Comparison of ENCODE assay signal across 19 cellular contexts in genomic region chr7:21371371-21371770, GRCh38. TPM values are rescaled to one million over a fixed set of nuclear protein-coding genes. Genes with fewer than 3 reads are reported as not detected.
DNase-seq lines count a peak whose midpoint lies in the region; ATAC-seq and TF ChIP-seq lines count a peak whose summit lies in the region.
"Had no signal": no experiment of that assay in that cellular context is flagged by ENCODE, and none has a peak within 500 bp of the region (broad histone marks: within the 10 kb centered on the region; RNA-seq: fewer than 3 reads in every experiment).

No MANE protein-coding gene starts in this region.

- DNase-seq in GM23338 (ENCODE audit: low spot score) (peak; percentile 46), heart left ventricle (no peak), NCI-H446 (lab: John Stamatoyannopoulos, UW) (no peak), left lobe of liver (ENCODE audit: low spot score) (no peak)
- DNase-seq in stimulated activated CD4-positive, alpha-beta T cell treated with anti-CD3 and anti-CD28 coated beads, Interleukin-1b, Interleukin-23, amount 100 ng/mL, for 48 hours, result no peak
- DNase-seq: activated CD4-positive, alpha-beta T cell treated with anti-CD3 and anti-CD28 coated beads for 1 hour; activated naive CD4-positive, alpha-beta T cell treated with anti-CD3 and anti-CD28 coated beads, Interleukin-2, amount 50 U/mL, for 16 hours; activated T-cell treated with anti-CD3 and anti-CD28 coated beads for 4 hours; C1 segment of cervical spinal cord; effector CD4-positive, alpha-beta T cell; NCI-H1105; Right ventricle myocardium superior; small intestine; transverse colon had no signal

- H3K79me2 ChIP-seq in GM23338 (replicated peaks; ENCODE audit: insufficient read depth) (no peaks in the 10 kb centered on the region), neural cell (replicated peaks; ENCODE audit: insufficient read depth, low read length) (no peaks in the 10 kb centered on the region)

- H3K9me2 ChIP-seq in GM23338 (ENCODE audit: insufficient read depth) (0 out of 2 replicates have a peak, but pooled peaks cover 3% of the 10 kb centered on the region), neural cell (ENCODE audit: insufficient read depth, low read length) (no peaks in the 10 kb centered on the region)

- H3K36me3 Mint-ChIP-seq in GM23338 (ENCODE audit: low read depth), result peaks cover 8% of the 10 kb centered on the region; the same call in 2 of the 3 replicates
- H3K36me3 Mint-ChIP-seq: stimulated activated effector memory CD8-positive, alpha-beta T cell treated with anti-CD3 and anti-CD28 coated beads, Interleukin-12 subunit alpha, Interleukin-12 subunit beta, amount 100 ng/mL, for 72 hours had no signal

- TF ChIP-seq RAD21 in neural cell (conservative IDR thresholded peaks at IDR 0.05), result no peak

- no peak overlapping the region for H2AFZ ChIP-seq in GM23338
- peak overlapping the region; percentile 30 for H2AFZ ChIP-seq in neural cell (ENCODE audit: low read depth, low read length)

- TF ChIP-seq CTCF in GM23338 (conservative IDR thresholded peaks at IDR 0.05; ENCODE audit: low read depth in 2 of 2) (no peak), neural cell (IDR thresholded peaks at IDR 0.05; ENCODE audit: poor library complexity, severe bottlenecking) (no peak), heart left ventricle (IDR thresholded peaks at IDR 0.05) (no peak)

- H3K27ac ChIP-seq in GM23338 (ENCODE audit: low read depth) (no peak overlapping the region), HUES48 (ENCODE audit: low read depth, low read length) (peak overlapping the region; percentile 45), neural cell (ENCODE audit: low read length) (no peak overlapping the region), heart left ventricle (no peak overlapping the region)
- H3K27ac ChIP-seq: transverse colon had no signal

- peaks cover 19% of the 10 kb centered on the region for H3K9me3 ChIP-seq in HUES48 (ENCODE audit: control insufficient read depth, insufficient read depth, low read length)
- H3K9me3 ChIP-seq in neural cell (ENCODE audit: low read length), result no peaks in the 10 kb centered on the region
- H3K9me3 ChIP-seq in heart left ventricle, result peaks cover 0 to 7% (median 0%) of the 10 kb centered on the region in 12 donors
- H3K9me3 ChIP-seq: transverse colon had no signal

- H3K9me3 Mint-ChIP-seq in GM23338, result peaks cover 10% of the 10 kb centered on the region
- H3K9me3 Mint-ChIP-seq: stimulated activated effector memory CD8-positive, alpha-beta T cell treated with anti-CD3 and anti-CD28 coated beads, Interleukin-12 subunit alpha, Interleukin-12 subunit beta, amount 100 ng/mL, for 72 hours had no signal

- no peaks in the 10 kb centered on the region for H4K20me1 ChIP-seq in GM23338 (replicated peaks; ENCODE audit: insufficient read depth)
- H4K20me1 ChIP-seq in neural cell (ENCODE audit: insufficient read depth), result no peaks in the 10 kb centered on the region

- ATAC-seq in GM18867 (IDR thresholded peaks at IDR 0.05; ENCODE audit: unreplicated experiment), result peak; percentile 70
- ATAC-seq in GM23338, result peak; percentile 74
- no peak for ATAC-seq in heart left ventricle
- no peak for ATAC-seq in left lobe of liver
- ATAC-seq: stimulated activated effector memory CD8-positive, alpha-beta T cell treated with anti-CD3 and anti-CD28 coated beads, Interleukin-12 subunit alpha, Interleukin-12 subunit beta, amount 100 ng/mL, for 72 hours had no signal

- H3K4me3 Mint-ChIP-seq in GM23338, result no peak overlapping the region; the same call in 2 of the 3 replicates
- H3K4me3 Mint-ChIP-seq: stimulated activated effector memory CD8-positive, alpha-beta T cell treated with anti-CD3 and anti-CD28 coated beads, Interleukin-12 subunit alpha, Interleukin-12 subunit beta, amount 100 ng/mL, for 72 hours had no signal

- peaks cover 18% of the 10 kb centered on the region for H3K4me1 ChIP-seq in GM23338 (ENCODE audit: insufficient read depth)
- H3K4me1 ChIP-seq in HUES48 (ENCODE audit: control insufficient read depth, insufficient read depth, low read length), result peaks cover 18% of the 10 kb centered on the region
- peaks cover 0 to 3% (median 0%) of the 10 kb centered on the region in 12 donors for H3K4me1 ChIP-seq in heart left ventricle

- peak overlapping the region; percentile 56 for H3K4me2 ChIP-seq in GM23338
- H3K4me2 ChIP-seq in neural cell (ENCODE audit: low read length), result no peak overlapping the region

- no peak overlapping the region for H3K9ac ChIP-seq in HUES48 (ENCODE audit: low read depth, low read length)
- no peak overlapping the region for H3K9ac ChIP-seq in neural cell (ENCODE audit: low read length)

- no peaks in the 10 kb centered on the region for H3F3A ChIP-seq in GM23338 (replicated peaks; ENCODE audit: low read depth)
- no peaks in the 10 kb centered on the region for H3F3A ChIP-seq in neural cell (ENCODE audit: insufficient read depth, low read length, poor library complexity, severe bottlenecking)

- H3K27ac Mint-ChIP-seq in GM23338, result no peak overlapping the region
- H3K27ac Mint-ChIP-seq: IgD-negative memory B cell; stimulated activated effector memory CD8-positive, alpha-beta T cell treated with anti-CD3 and anti-CD28 coated beads, Interleukin-12 subunit alpha, Interleukin-12 subunit beta, amount 100 ng/mL, for 72 hours had no signal

- H3K36me3 ChIP-seq in GM23338 (ENCODE audit: insufficient read depth) (0 out of 2 replicates have a peak, but pooled peaks cover 5% of the 10 kb centered on the region), HUES48 (ENCODE audit: control insufficient read depth, insufficient read depth, low read length) (no peaks in the 10 kb centered on the region), neural cell (ENCODE audit: insufficient read depth, low read length) (no peaks in the 10 kb centered on the region), heart left ventricle (no peaks in the 10 kb centered on the region)
- H3K36me3 ChIP-seq: transverse colon had no signal

- no peak for TF ChIP-seq EP300 in neural cell (conservative IDR thresholded peaks at IDR 0.05; ENCODE audit: poor library complexity, severe bottlenecking)

- intact Hi-C loops in heart left ventricle (cut with DNase I), result no loop called here

- WGBS in heart left ventricle, 4 donors, result 36 to 49% (median 44%) methylated on average over 3 of the region's 3 CpGs

- H3K27me3 Mint-ChIP-seq in GM23338 (ENCODE audit: insufficient read depth, low read depth, poor library complexity), result no peaks in the 10 kb centered on the region
- H3K27me3 Mint-ChIP-seq: IgD-negative memory B cell had no signal

- H3K4me1 Mint-ChIP-seq in GM23338, result peaks cover 17% of the 10 kb centered on the region

- no peak for TF ChIP-seq POLR2A in heart left ventricle (IDR thresholded peaks at IDR 0.05)

- H3K4me3 ChIP-seq in GM23338, result 0 out of 2 replicates have a peak overlapping the region, but pooled peaks have one; percentile 4
- no peak overlapping the region for H3K4me3 ChIP-seq in HUES48 (ENCODE audit: low read depth, low read length)
- peak overlapping the region; percentile 5 for H3K4me3 ChIP-seq in neural cell (ENCODE audit: low read length)
- no peak overlapping the region for H3K4me3 ChIP-seq in heart left ventricle
- H3K4me3 ChIP-seq: transverse colon had no signal

- no peaks in the 10 kb centered on the region for H3K27me3 ChIP-seq in GM23338 (ENCODE audit: insufficient read depth)
- H3K27me3 ChIP-seq in HUES48 (ENCODE audit: control insufficient read depth, insufficient read depth, low read length), result no peaks in the 10 kb centered on the region
- H3K27me3 ChIP-seq in neural cell (ENCODE audit: insufficient read depth, low read depth, low read length), result no peaks in the 10 kb centered on the region
- H3K27me3 ChIP-seq in heart left ventricle, result no peaks in the 10 kb centered on the region
- H3K27me3 ChIP-seq: transverse colon had no signal

TF ChIP-seq in neural cell, 6 proteins besides CTCF, POLR2A, EP300 and RAD21:
- TF ChIP-seq REST (IDR thresholded peaks at IDR 0.05; ENCODE audit: borderline replicate concordance) (no peak), TAF1 (IDR thresholded peaks at IDR 0.05; ENCODE audit: low read depth) (no peak)
TF ChIP-seq in neural cell: peak in this region for 0.

RNA-seq across cellular contexts. Expression of gene SP4, which starts 56.5 kb away (rescaled TPM):
- 36.7 and 41.6 TPM in 2 replicates for total RNA-seq in GM23338 (2014; rRNA removed; shearing (Covaris generic))
- polyA plus RNA-seq in GM23338 (2016; fragmentation: Nextera tagmentation; extraction: Ambion mirVana) (10.7 and 11.9 TPM in 2 replicates), neural cell (23.7 and 27.8 TPM in 2 replicates), heart left ventricle (1 to 10 TPM; 1.5 to 3.1 TPM)
- polyA minus RNA-seq in neural cell, result 78.6 and 83.5 TPM in 2 replicates
- total RNA-seq in heart left ventricle (1 to 10 TPM; 5.4 to 8.9 (median 5.9) TPM), left lobe of liver (1.2 TPM)

Comparison
In these comparisons a context has a peak if more than half of its experiments do, and no peak if none do; other contexts are left out.
1. ATAC-seq: peak in GM18867 (single experiment) and GM23338 (single experiment); none in heart left ventricle (0 of 4) and left lobe of liver (single experiment).
2. H3K4me3 ChIP-seq: peak in GM23338 (single experiment) and neural cell (single experiment); none in HUES48 (single experiment) and heart left ventricle (0 of 12).